In the genomic region with DNA sequence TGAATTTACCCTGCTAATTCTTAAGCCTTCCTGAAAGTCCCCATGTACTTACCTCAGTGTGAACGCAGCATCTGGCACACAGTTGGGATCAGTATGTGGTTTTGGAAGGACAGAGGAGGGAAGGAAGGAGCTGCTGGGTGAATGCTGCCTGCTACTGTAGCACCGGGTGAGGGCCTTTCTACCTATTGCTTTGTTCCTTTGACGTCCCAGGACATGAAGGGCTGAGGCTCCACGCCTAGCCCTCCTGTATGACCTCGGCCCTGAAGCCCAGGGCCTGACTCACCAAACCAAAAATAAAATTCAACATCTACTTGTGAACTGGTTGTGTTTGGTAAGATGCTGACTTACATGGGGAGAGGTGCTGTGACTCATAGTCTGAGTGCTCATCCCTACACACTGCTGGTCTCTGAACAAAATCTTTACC, we compare ENCODE assay signal across 8 cellular contexts. TPM values are rescaled to one million over a fixed set of nuclear protein-coding genes. Genes with fewer than 3 reads are reported as not detected.
DNase-seq lines count a peak whose midpoint lies in the region; ATAC-seq and TF ChIP-seq lines count a peak whose summit lies in the region.

No MANE protein-coding gene starts in this region.

- intact Hi-C loops in thyroid gland (cut with DNase I) = no loop called here
- intact Hi-C loops in prostate gland (cut with DNase I) = no loop called here

- H3K27me3 Mint-ChIP-seq in T-helper 17 cell = no peaks in the 10 kb centered on the region

- H3K27me3 ChIP-seq in thyroid gland (no peaks in the 10 kb centered on the region), prostate gland (replicated peaks; ENCODE audit: insufficient read depth) (no peaks in the 10 kb centered on the region)

- peak overlapping the region; percentile 34 for H3K27ac Mint-ChIP-seq in T-helper 17 cell

- TF ChIP-seq CTCF in thyroid gland (IDR thresholded peaks at IDR 0.05) (no peak), prostate gland (IDR thresholded peaks at IDR 0.05) (no peak)

- peaks cover 7% of the 10 kb centered on the region for H3K36me3 Mint-ChIP-seq in T-helper 17 cell (ENCODE audit: low read depth)

- ATAC-seq in T-helper 17 cell = no peak

- TF ChIP-seq POLR2A in thyroid gland (IDR thresholded peaks at IDR 0.05) (no peak), prostate gland (IDR thresholded peaks at IDR 0.05) (no peak)

- 65 to 76% methylated on average over 5 of the region's 5 CpGs for WGBS in thyroid gland, 2 donors
- 55% methylated on average over 5 of the region's 5 CpGs for WGBS in prostate gland

- H3K4me1 ChIP-seq in thyroid gland = peaks cover 69 to 76% of the 10 kb centered on the region in 2 donors
- no peaks in the 10 kb centered on the region for H3K4me1 ChIP-seq in prostate gland (replicated peaks)

- H3K4me3 Mint-ChIP-seq in T-helper 17 cell = no peak overlapping the region

- H3K4me3 ChIP-seq in thyroid gland (replicated peaks in 1 of 3) (no peak overlapping the region), prostate gland (no peak overlapping the region)

- H3K4me1 Mint-ChIP-seq in T-helper 17 cell = peaks cover 58% of the 10 kb centered on the region

- peaks cover 3% of the 10 kb centered on the region for H3K9me3 ChIP-seq in T-helper 17 cell (ENCODE audit: control insufficient read depth, low read length, poor library complexity, severe bottlenecking)
- no peaks in the 10 kb centered on the region for H3K9me3 ChIP-seq in thyroid gland
- H3K9me3 ChIP-seq in prostate gland = no peaks in the 10 kb centered on the region

- H3K36me3 ChIP-seq in thyroid gland (no peaks in the 10 kb centered on the region), prostate gland (no peaks in the 10 kb centered on the region)

- H3K27ac ChIP-seq in thyroid gland = peak overlapping the region; percentile 7 to 47 (median 42)
- H3K27ac ChIP-seq in prostate gland = no peak overlapping the region

- peak; percentile 15 to 24 for DNase-seq in stimulated activated CD8-positive, alpha-beta memory T cell treated with anti-CD3 and anti-CD28 coated beads, Interleukin-15, amount 100 ng/mL, for 48 hours (ENCODE audit: low read depth in 2 of 2)
- no peak for DNase-seq in stimulated activated CD8-positive, alpha-beta memory T cell treated with anti-CD3 and anti-CD28 coated beads, Interleukin-4, amount 100 ng/mL, for 48 hours
- no peak for DNase-seq in T-helper 17 cell
- peak; percentile 80 for DNase-seq in glomerular visceral epithelial cell (ENCODE audit: extremely low spot score)
- no peak for DNase-seq in thyroid gland
- no peak for DNase-seq in effector CD8-positive, alpha-beta T cell (lab: John Stamatoyannopoulos, UW)
- DNase-seq in DMS79 (lab: John Stamatoyannopoulos, UW) = no peak
- DNase-seq in prostate gland (ENCODE audit: low spot score) = no peak

RNA-seq across cellular contexts. Expression of gene ARID1B, which starts 51.1 kb away (rescaled TPM):
- total RNA-seq in T-helper 17 cell (100 to 1,000 TPM; 149 to 158 TPM), thyroid gland (100 to 1,000 TPM; 157 to 315 (median 206) TPM), prostate gland (10 to 100 TPM; 65.1 to 99.4 TPM)

Comparison
In these comparisons a context has a peak if more than half of its experiments do, and no peak if none do; other contexts are left out.
1. DNase-seq: peak in stimulated activated CD8-positive, alpha-beta memory T cell treated with anti-CD3 and anti-CD28 coated beads, Interleukin-15, amount 100 ng/mL, for 48 hours (2 of 2) and glomerular visceral epithelial cell (single experiment); none in stimulated activated CD8-positive, alpha-beta memory T cell treated with anti-CD3 and anti-CD28 coated beads, Interleukin-4, amount 100 ng/mL, for 48 hours (single experiment), T-helper 17 cell (0 of 3), thyroid gland (0 of 2), effector CD8-positive, alpha-beta T cell (single experiment), DMS79 (single experiment) and prostate gland (single experiment).
2. H3K27ac ChIP-seq: peak in thyroid gland (3 of 3); none in prostate gland (0 of 2).